In genomic region chr11:116513894-116514293, GRCh38 we compare ENCODE assay signal across 8 cellular contexts.
DNase-seq lines count a peak whose midpoint lies in the region; ATAC-seq and TF ChIP-seq lines count a peak whose summit lies in the region.

No MANE protein-coding gene starts in this region.

- CTCF ChIA-PET in activated CD8-positive, alpha-beta T cell treated with anti-CD3 and anti-CD28 coated beads, Interleukin-2, amount 10 ng/mL, durations not matched to agents 7 days and 5 days (lab: Charles Lee): interaction anchor here (0.8 to 2.1 kb wide), 2 partner anchors 128 to 178 kb away, joined by 4 to 6 read pairs; no protein-coding TSS in a partner anchor

- ATAC-seq in activated CD8-positive, alpha-beta T cell treated with anti-CD3 and anti-CD28 coated beads, Interleukin-2, amount 10 ng/mL, durations not matched to agents 7 days and 5 days: no peak
- ATAC-seq in GM21528 (IDR thresholded peaks at IDR 0.05; ENCODE audit: low FRiP score, unreplicated experiment): no peak

- H3K27ac ChIP-seq in substantia nigra (ENCODE audit: low read depth, low read length, poor library complexity, severe bottlenecking): no peak overlapping the region

- POLR2A ChIA-PET in activated CD8-positive, alpha-beta T cell treated with anti-CD3 and anti-CD28 coated beads, Interleukin-2, amount 10 ng/mL, durations not matched to agents 7 days and 5 days (lab: Charles Lee): no interaction called here

- H3K27me3 Mint-ChIP-seq in activated CD8-positive, alpha-beta T cell treated with anti-CD3 and anti-CD28 coated beads, Interleukin-2, amount 10 ng/mL, durations not matched to agents 7 days and 5 days (ENCODE audit: low read depth): no peaks in the 10 kb centered on the region
- peaks cover 45% of the 10 kb centered on the region for H3K27me3 Mint-ChIP-seq in mesothelial cell of epicardium (ENCODE audit: low read depth)

- TF ChIP-seq CTCF in mesothelial cell of epicardium (IDR thresholded peaks at IDR 0.05; ENCODE audit: unreplicated experiment): peak; percentile 28

- DNase-seq in NCI-H2081 (lab: John Stamatoyannopoulos, UW): peak; percentile 1 to 51
- no peak for DNase-seq in NCI-H2081 treated with DMSO at 0.1 percent for 48 hours (lab: John Stamatoyannopoulos, UW)
- DNase-seq in HUDEP-2 (lab: John Stamatoyannopoulos, UW; ENCODE audit: unreplicated experiment in 76 of 76): peak in 43 of 76 experiments; percentile 0 to 50 (median 23)
- DNase-seq in activated CD8-positive, alpha-beta T cell treated with anti-CD3 and anti-CD28 coated beads, Interleukin-2, amount 10 ng/mL, durations not matched to agents 7 days and 5 days: peak; percentile 26
- DNase-seq in mesothelial cell of epicardium (ENCODE audit: low spot score in 2 of 2, unreplicated experiment in 2 of 2): peak in 1 of 2 experiments; percentile 28
- no peak for DNase-seq in NCI-H2227 (lab: John Stamatoyannopoulos, UW; ENCODE audit: unreplicated experiment)
- DNase-seq in substantia nigra (lab: John Stamatoyannopoulos, UW): no peak

- no peak overlapping the region for H3K27ac Mint-ChIP-seq in activated CD8-positive, alpha-beta T cell treated with anti-CD3 and anti-CD28 coated beads, Interleukin-2, amount 10 ng/mL, durations not matched to agents 7 days and 5 days
- H3K27ac Mint-ChIP-seq in mesothelial cell of epicardium: no peak overlapping the region

- no peaks in the 10 kb centered on the region for H3K4me1 Mint-ChIP-seq in activated CD8-positive, alpha-beta T cell treated with anti-CD3 and anti-CD28 coated beads, Interleukin-2, amount 10 ng/mL, durations not matched to agents 7 days and 5 days (ENCODE audit: low read depth)
- H3K4me1 Mint-ChIP-seq in mesothelial cell of epicardium: no peaks in the 10 kb centered on the region

- no peaks in the 10 kb centered on the region for H3K36me3 Mint-ChIP-seq in activated CD8-positive, alpha-beta T cell treated with anti-CD3 and anti-CD28 coated beads, Interleukin-2, amount 10 ng/mL, durations not matched to agents 7 days and 5 days (ENCODE audit: low read depth)
- H3K36me3 Mint-ChIP-seq in mesothelial cell of epicardium: no peaks in the 10 kb centered on the region

- no peak overlapping the region for H3K4me3 Mint-ChIP-seq in activated CD8-positive, alpha-beta T cell treated with anti-CD3 and anti-CD28 coated beads, Interleukin-2, amount 10 ng/mL, durations not matched to agents 7 days and 5 days
- H3K4me3 Mint-ChIP-seq in mesothelial cell of epicardium: no peak overlapping the region

- H3K9me3 Mint-ChIP-seq in activated CD8-positive, alpha-beta T cell treated with anti-CD3 and anti-CD28 coated beads, Interleukin-2, amount 10 ng/mL, durations not matched to agents 7 days and 5 days (ENCODE audit: insufficient read depth): no peaks in the 10 kb centered on the region
- H3K9me3 Mint-ChIP-seq in mesothelial cell of epicardium: no peaks in the 10 kb centered on the region

Comparison
In these comparisons a context has a peak if more than half of its experiments do, and no peak if none do; other contexts are left out.
1. DNase-seq: peak in NCI-H2081 (2 of 2), HUDEP-2 (43 of 76) and activated CD8-positive, alpha-beta T cell treated with anti-CD3 and anti-CD28 coated beads, Interleukin-2, amount 10 ng/mL, durations not matched to agents 7 days and 5 days (single experiment); none in NCI-H2081 treated with DMSO at 0.1 percent for 48 hours (single experiment), NCI-H2227 (single experiment) and substantia nigra (0 of 49).